Comparison of ENCODE assay signal across 9 cellular contexts in genomic region chr1:39080269-39080826, GRCh38. TPM values are rescaled to one million over a fixed set of nuclear protein-coding genes. Genes with fewer than 3 reads are reported as not detected.
DNase-seq lines count a peak whose midpoint lies in the region; ATAC-seq and TF ChIP-seq lines count a peak whose summit lies in the region.
"Had no signal": no experiment of that assay in that cellular context is flagged by ENCODE, and none has a peak within 500 bp of the region (broad histone marks: within the 10 kb centered on the region; RNA-seq: fewer than 3 reads in every experiment).

No MANE protein-coding gene starts in this region.

- no peak overlapping the region for H3K27ac Mint-ChIP-seq in activated CD4-positive, alpha-beta T cell treated with anti-CD3 and anti-CD28 coated beads, Interleukin-2, amount 10 ng/mL, durations not matched to agents 7 days and 5 days
- H3K27ac Mint-ChIP-seq in activated T-helper 1 cell treated with anti-CD3 and anti-CD28 coated beads, Interleukin-12 subunit alpha, Interleukin-12 subunit beta, Interleukin-2, Interleukin-4 antibody, amounts not matched to agents 30 ng/mL and 10 ng/mL and 1 ng/mL, durations not matched to agents 14 hours and 24 hours and 36 hours, result no peak overlapping the region

- TF ChIP-seq EP300 in stomach (IDR thresholded peaks at IDR 0.05), result no peak

- ATAC-seq in HG03520 (IDR thresholded peaks at IDR 0.05; ENCODE audit: unreplicated experiment) (no peak), HG03439 (IDR thresholded peaks at IDR 0.05; ENCODE audit: unreplicated experiment) (no peak)

- no peak for TF ChIP-seq POLR2A in stomach (IDR thresholded peaks at IDR 0.05)

- no peak for TF ChIP-seq CTCF in stomach (IDR thresholded peaks at IDR 0.05)

- H3K4me3 ChIP-seq in iPS-18a (ENCODE audit: low read length) (peak overlapping the region; percentile 45), stomach (peak overlapping the region in 3 of 4 donors; percentile 57 to 64 (median 59))

- peaks cover 43% of the 10 kb centered on the region for H3K27me3 Mint-ChIP-seq in activated CD4-positive, alpha-beta T cell treated with anti-CD3 and anti-CD28 coated beads, Interleukin-2, amount 10 ng/mL, durations not matched to agents 7 days and 5 days
- H3K27me3 Mint-ChIP-seq in activated T-helper 1 cell treated with anti-CD3 and anti-CD28 coated beads, Interleukin-12 subunit alpha, Interleukin-12 subunit beta, Interleukin-2, Interleukin-4 antibody, amounts not matched to agents 30 ng/mL and 10 ng/mL and 1 ng/mL, durations not matched to agents 14 hours and 24 hours and 36 hours (ENCODE audit: insufficient read depth), result peaks cover 44% of the 10 kb centered on the region

- no peaks in the 10 kb centered on the region for H3K36me3 Mint-ChIP-seq in activated CD4-positive, alpha-beta T cell treated with anti-CD3 and anti-CD28 coated beads, Interleukin-2, amount 10 ng/mL, durations not matched to agents 7 days and 5 days (ENCODE audit: low read depth)
- no peaks in the 10 kb centered on the region for H3K36me3 Mint-ChIP-seq in activated T-helper 1 cell treated with anti-CD3 and anti-CD28 coated beads, Interleukin-12 subunit alpha, Interleukin-12 subunit beta, Interleukin-2, Interleukin-4 antibody, amounts not matched to agents 30 ng/mL and 10 ng/mL and 1 ng/mL, durations not matched to agents 14 hours and 24 hours and 36 hours (ENCODE audit: low read depth)

- H3K27ac ChIP-seq in iPS-18a (ENCODE audit: low read length) (no peak overlapping the region), stomach (peak overlapping the region in 2 of 5 donors; percentile 32 to 63)
- H3K27ac ChIP-seq: HL-60 had no signal

- POLR2A ChIA-PET in activated CD4-positive, alpha-beta T cell treated with anti-CD3 and anti-CD28 coated beads, Interleukin-2, amount 10 ng/mL, durations not matched to agents 7 days and 5 days (lab: Charles Lee), result no interaction called here

- WGBS in stomach, 5 donors, result 70 to 82% (median 71%) methylated on average over 12 of the region's 12 CpGs

- no peak for DNase-seq in activated CD4-positive, alpha-beta T cell treated with anti-CD3 and anti-CD28 coated beads, Interleukin-2, amount 10 ng/mL, durations not matched to agents 7 days and 5 days
- no peak for DNase-seq in activated CD4-positive, alpha-beta T cell treated with anti-CD3 and anti-CD28 coated beads for 48 hours
- no peak for DNase-seq in activated T-helper 1 cell treated with anti-CD3 and anti-CD28 coated beads, Interleukin-12 subunit alpha, Interleukin-12 subunit beta, Interleukin-2, Interleukin-4 antibody, amounts not matched to agents 30 ng/mL and 10 ng/mL and 1 ng/mL, durations not matched to agents 14 hours and 24 hours and 36 hours (ENCODE audit: low spot score)
- DNase-seq in stomach (no peak), iPS-NIHi7 (ENCODE audit: extremely low spot score) (no peak)

- no peak overlapping the region for H3K9ac ChIP-seq in iPS-18a (ENCODE audit: low read length)

- H3K9me3 ChIP-seq in iPS-18a (ENCODE audit: control insufficient read depth, low read depth, low read length) (no peaks in the 10 kb centered on the region), stomach (no peaks in the 10 kb centered on the region)

- H3K4me1 ChIP-seq in iPS-18a (ENCODE audit: control insufficient read depth, low read depth, low read length), result peaks cover 7% of the 10 kb centered on the region
- peaks cover 16 to 32% (median 23%) of the 10 kb centered on the region in 4 donors for H3K4me1 ChIP-seq in stomach

- CTCF ChIA-PET in activated CD4-positive, alpha-beta T cell treated with anti-CD3 and anti-CD28 coated beads, Interleukin-2, amount 10 ng/mL, durations not matched to agents 7 days and 5 days (lab: Charles Lee), result interaction anchor here (0.5 to 0.9 kb wide), 3 partner anchors 17 to 206 kb away, joined by 3 to 4 read pairs (median 3); no protein-coding TSS in a partner anchor

- peaks cover 13% of the 10 kb centered on the region for H3K4me1 Mint-ChIP-seq in activated CD4-positive, alpha-beta T cell treated with anti-CD3 and anti-CD28 coated beads, Interleukin-2, amount 10 ng/mL, durations not matched to agents 7 days and 5 days
- no peaks in the 10 kb centered on the region for H3K4me1 Mint-ChIP-seq in activated T-helper 1 cell treated with anti-CD3 and anti-CD28 coated beads, Interleukin-12 subunit alpha, Interleukin-12 subunit beta, Interleukin-2, Interleukin-4 antibody, amounts not matched to agents 30 ng/mL and 10 ng/mL and 1 ng/mL, durations not matched to agents 14 hours and 24 hours and 36 hours (ENCODE audit: low read depth)

- peaks cover 26% of the 10 kb centered on the region for H3K27me3 ChIP-seq in iPS-18a (ENCODE audit: control insufficient read depth, insufficient read depth, low read length)
- peaks cover 0 to 43% (median 25%) of the 10 kb centered on the region in 3 donors for H3K27me3 ChIP-seq in stomach

- H3K4me3 Mint-ChIP-seq in activated CD4-positive, alpha-beta T cell treated with anti-CD3 and anti-CD28 coated beads, Interleukin-2, amount 10 ng/mL, durations not matched to agents 7 days and 5 days, result peak overlapping the region; percentile 62
- H3K4me3 Mint-ChIP-seq in activated T-helper 1 cell treated with anti-CD3 and anti-CD28 coated beads, Interleukin-12 subunit alpha, Interleukin-12 subunit beta, Interleukin-2, Interleukin-4 antibody, amounts not matched to agents 30 ng/mL and 10 ng/mL and 1 ng/mL, durations not matched to agents 14 hours and 24 hours and 36 hours, result peak overlapping the region; percentile 64

- H3K36me3 ChIP-seq in iPS-18a (ENCODE audit: control insufficient read depth, low read depth, low read length), result no peaks in the 10 kb centered on the region
- H3K36me3 ChIP-seq in stomach, result no peaks in the 10 kb centered on the region

- H3K9me3 Mint-ChIP-seq in activated CD4-positive, alpha-beta T cell treated with anti-CD3 and anti-CD28 coated beads, Interleukin-2, amount 10 ng/mL, durations not matched to agents 7 days and 5 days, result no peaks in the 10 kb centered on the region
- no peaks in the 10 kb centered on the region for H3K9me3 Mint-ChIP-seq in activated T-helper 1 cell treated with anti-CD3 and anti-CD28 coated beads, Interleukin-12 subunit alpha, Interleukin-12 subunit beta, Interleukin-2, Interleukin-4 antibody, amounts not matched to agents 30 ng/mL and 10 ng/mL and 1 ng/mL, durations not matched to agents 14 hours and 24 hours and 36 hours

- intact Hi-C loops in activated T-helper 1 cell treated with anti-CD3 and anti-CD28 coated beads, Interleukin-12 subunit alpha, Interleukin-12 subunit beta, Interleukin-2, Interleukin-4 antibody, amounts not matched to agents 30 ng/mL and 10 ng/mL and 1 ng/mL, durations not matched to agents 14 hours and 24 hours and 36 hours (cut with micrococcal nuclease), result loop anchor here (5.0 kb wide), 1 partner anchor 53 kb away; the partner anchor contains the start of gene NDUFS5
- intact Hi-C loops in stomach (cut with DNase I; ENCODE audit: low total_unique reads), result no loop called here

RNA-seq across cellular contexts. Expression of gene NDUFS5, which starts 54.2 kb away (rescaled TPM):
- 100 to 1,000 TPM; 125 to 148 TPM for total RNA-seq in activated CD4-positive, alpha-beta T cell treated with anti-CD3 and anti-CD28 coated beads, Interleukin-2, amount 10 ng/mL, durations not matched to agents 7 days and 5 days
- total RNA-seq in activated T-helper 1 cell treated with anti-CD3 and anti-CD28 coated beads, Interleukin-12 subunit alpha, Interleukin-12 subunit beta, Interleukin-2, Interleukin-4 antibody, amounts not matched to agents 30 ng/mL and 10 ng/mL and 1 ng/mL, durations not matched to agents 14 hours and 24 hours and 36 hours, result 143 and 150 TPM in 2 replicates
- total RNA-seq in stomach, result 100 to 1,000 TPM; 104 to 333 (median 166) TPM
- polyA plus RNA-seq in stomach, result 100 to 1,000 TPM; 610 to 829 (median 727) TPM
